ENCODE assay signal across 13 cellular contexts in the genomic region with DNA sequence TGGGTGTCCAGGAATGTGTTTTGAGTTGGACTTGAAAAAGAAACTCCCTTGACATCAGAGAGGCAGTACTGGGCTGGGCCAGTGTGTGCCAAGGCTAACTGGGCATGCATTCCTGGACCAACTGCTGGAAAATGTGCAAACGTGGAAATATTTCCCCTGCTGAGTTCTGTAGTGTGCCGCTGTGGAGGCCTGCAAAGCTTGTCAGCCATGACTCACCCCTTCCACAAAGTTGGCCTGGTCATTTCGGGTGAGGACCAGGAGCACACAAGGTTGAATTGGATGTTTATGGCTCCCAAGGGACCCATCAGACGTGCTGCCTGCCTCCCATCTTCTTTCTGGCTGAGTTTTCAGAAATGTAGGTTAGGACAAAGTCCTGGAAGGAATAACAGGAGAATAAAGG.
DNase-seq lines count a peak whose midpoint lies in the region; ATAC-seq and TF ChIP-seq lines count a peak whose summit lies in the region.
"Had no signal": no experiment of that assay in that cellular context is flagged by ENCODE, and none has a peak within 500 bp of the region (broad histone marks: within the 10 kb centered on the region; RNA-seq: fewer than 3 reads in every experiment).

No MANE protein-coding gene starts in this region.

- ATAC-seq in HG02938 (IDR thresholded peaks at IDR 0.05; ENCODE audit: unreplicated experiment) = no peak

- no peak for TF ChIP-seq CTCF in foreskin fibroblast (IDR thresholded peaks at IDR 0.05; ENCODE audit: low read depth, low read length)

- no peak overlapping the region for H3K4me3 ChIP-seq in foreskin fibroblast (ENCODE audit: low read depth in 1 of 2, low read length in 2 of 2)
- H3K4me3 ChIP-seq: heart right ventricle, suprapubic skin had no signal

- DNase-seq in GM04503 (ENCODE audit: low read depth) (peak; percentile 96), SW480 (ENCODE audit: low spot score) (peak; percentile 7), foreskin fibroblast (peak; percentile 55 to 75), smooth muscle cell of the brain vasculature (ENCODE audit: low read depth, low spot score) (peak; percentile 39), superior temporal gyrus (ENCODE audit: extremely low spot score) (no peak), SHP77 treated with DMSO at 0.1 percent for 48 hours (lab: John Stamatoyannopoulos, UW) (no peak), CD1c-positive myeloid dendritic cell (ENCODE audit: extremely low spot score) (no peak)
- DNase-seq: heart right ventricle; NCI-H1417; OCI-M1; stimulated activated CD4-positive, alpha-beta T cell treated with anti-CD3 and anti-CD28 coated beads, Interleukin-4, amount 100 ng/mL, for 1 hour had no signal

Comparison
In these comparisons a context has a peak if more than half of its experiments do, and no peak if none do; other contexts are left out.
1. DNase-seq: peak in GM04503 (single experiment), SW480 (single experiment), foreskin fibroblast (2 of 2) and smooth muscle cell of the brain vasculature (single experiment); none in superior temporal gyrus (single experiment), SHP77 treated with DMSO at 0.1 percent for 48 hours (single experiment) and CD1c-positive myeloid dendritic cell (single experiment).